Comparison of ENCODE assay signal across 1 cellular context in the genomic region with DNA sequence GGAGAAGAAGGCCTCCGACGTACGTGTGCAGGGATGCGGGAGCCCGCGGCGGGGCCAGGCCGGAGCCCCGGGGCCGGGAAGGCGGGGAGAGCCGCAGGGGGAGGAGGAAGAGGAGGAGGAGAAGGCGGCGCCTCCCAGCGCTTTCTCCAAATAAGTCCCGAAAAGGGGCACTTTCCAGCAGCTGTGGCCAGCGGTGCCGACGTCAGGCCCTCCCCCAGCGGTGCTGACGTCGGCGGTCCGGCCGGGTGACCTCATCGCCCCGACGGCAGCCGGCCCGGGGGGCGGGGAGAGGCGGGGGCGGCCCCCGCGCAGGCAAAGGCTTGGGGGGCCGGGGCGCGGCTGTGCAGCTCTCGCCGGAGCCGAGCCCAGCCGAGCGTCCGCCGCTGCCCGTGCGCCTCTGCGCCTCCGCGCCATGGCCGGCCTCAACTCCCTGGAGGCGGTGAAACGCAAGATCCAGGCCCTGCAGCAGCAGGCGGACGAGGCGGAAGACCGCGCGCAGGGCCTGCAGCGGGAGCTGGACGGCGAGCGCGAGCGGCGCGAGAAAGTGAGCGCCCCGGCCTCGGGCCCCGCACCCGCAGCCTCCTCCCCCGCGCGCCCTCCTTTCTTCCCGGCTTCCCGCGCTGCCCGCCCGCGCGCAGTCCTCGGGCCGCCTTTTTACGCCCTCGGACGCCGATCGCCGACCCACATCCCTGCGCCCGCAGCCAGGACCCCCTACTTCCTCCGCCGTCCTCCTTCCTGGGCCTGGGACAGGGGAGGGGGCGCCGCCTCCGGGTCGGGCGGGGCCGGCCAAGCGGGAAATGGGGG.
TF ChIP-seq lines count a peak whose summit lies in the region.

A gene (plus strand): TSS at position 342 of the 804 bp plus-strand sequence. CDS start 71 bp downstream, at position 413.

TF ChIP-seq in GM12878, 131 proteins besides CTCF, POLR2A, EP300 and RAD21 (continued from another document):
- TF ChIP-seq, protein P1, sequence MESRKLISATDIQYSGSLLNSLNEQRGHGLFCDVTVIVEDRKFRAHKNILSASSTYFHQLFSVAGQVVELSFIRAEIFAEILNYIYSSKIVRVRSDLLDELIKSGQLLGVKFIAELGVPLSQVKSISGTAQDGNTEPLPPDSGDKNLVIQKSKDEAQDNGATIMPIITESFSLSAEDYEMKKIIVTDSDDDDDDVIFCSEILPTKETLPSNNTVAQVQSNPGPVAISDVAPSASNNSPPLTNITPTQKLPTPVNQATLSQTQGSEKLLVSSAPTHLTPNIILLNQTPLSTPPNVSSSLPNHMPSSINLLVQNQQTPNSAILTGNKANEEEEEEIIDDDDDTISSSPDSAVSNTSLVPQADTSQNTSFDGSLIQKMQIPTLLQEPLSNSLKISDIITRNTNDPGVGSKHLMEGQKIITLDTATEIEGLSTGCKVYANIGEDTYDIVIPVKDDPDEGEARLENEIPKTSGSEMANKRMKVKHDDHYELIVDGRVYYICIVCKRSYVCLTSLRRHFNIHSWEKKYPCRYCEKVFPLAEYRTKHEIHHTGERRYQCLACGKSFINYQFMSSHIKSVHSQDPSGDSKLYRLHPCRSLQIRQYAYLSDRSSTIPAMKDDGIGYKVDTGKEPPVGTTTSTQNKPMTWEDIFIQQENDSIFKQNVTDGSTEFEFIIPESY (IDR thresholded peaks at IDR 0.05) = no peak
- TF ChIP-seq CEBPB (IDR thresholded peaks at IDR 0.05; ENCODE audit: borderline replicate concordance in 1 of 2, low read depth in 2 of 2, low read length in 2 of 2) (no peak), EED (IDR thresholded peaks at IDR 0.05; ENCODE audit: low read depth) (peak; percentile 62), HCFC1 (IDR thresholded peaks at IDR 0.05; ENCODE audit: low read length) (0 out of 2 replicates have a peak, but pooled peaks have one; percentile 6), FOXM1 (IDR thresholded peaks at IDR 0.05; ENCODE audit: low read depth, low read length) (no peak), ZNF274 (IDR thresholded peaks at IDR 0.05; ENCODE audit: insufficient read depth, insufficient read length) (no peak), RBBP5 (conservative IDR thresholded peaks at IDR 0.05) (no peak), ESRRA (IDR thresholded peaks at IDR 0.05; ENCODE audit: low read length) (peak; percentile 51; the same call in 1 of the 2 replicates), ZNF24 (IDR thresholded peaks at IDR 0.05) (no peak), ZNF384 (IDR thresholded peaks at IDR 0.05; ENCODE audit: borderline replicate concordance, low read depth, low read length) (no peak), GATAD2B (conservative IDR thresholded peaks at IDR 0.05; ENCODE audit: low read depth) (peak; percentile 94), CBX5 (IDR thresholded peaks at IDR 0.05; ENCODE audit: low read depth) (no peak), PAX5 (IDR thresholded peaks at IDR 0.05; ENCODE audit: borderline replicate concordance, low read depth, low read length) (peak; percentile 52; the same call in 1 of the 2 replicates), GABPA (IDR thresholded peaks at IDR 0.05; ENCODE audit: low read depth) (no peak), CREB1 (IDR thresholded peaks at IDR 0.05; ENCODE audit: low read depth) (peak; percentile 95), ZSCAN29 (IDR thresholded peaks at IDR 0.05) (0 out of 2 replicates have a peak, but pooled peaks have one; percentile 41), ASH2L (IDR thresholded peaks at IDR 0.05; ENCODE audit: borderline replicate concordance, low read depth) (no peak), HDGF (IDR thresholded peaks at IDR 0.05) (peak; percentile 80; the same call in 1 of the 2 replicates), IKZF2 (IDR thresholded peaks at IDR 0.05) (peak; percentile 77 to 79), BACH1 (IDR thresholded peaks at IDR 0.05; ENCODE audit: borderline replicate concordance) (peak; percentile 89), SIX5 (IDR thresholded peaks at IDR 0.05; ENCODE audit: low read depth, low read length, severe bottlenecking) (no peak), TAF1 (IDR thresholded peaks at IDR 0.05; ENCODE audit: borderline replicate concordance, low read depth, low read length) (peak; percentile 79; the same call in 1 of the 2 replicates), SMARCA5 (IDR thresholded peaks at IDR 0.05) (peak; percentile 86), MYC (IDR thresholded peaks at IDR 0.05; ENCODE audit: insufficient read depth, insufficient read length, insufficient replicate concordance, low read length, severe bottlenecking) (no peak), JUNB (IDR thresholded peaks at IDR 0.05) (no peak), PAX8 (IDR thresholded peaks at IDR 0.05) (no peak), SREBF2 (IDR thresholded peaks at IDR 0.05; ENCODE audit: low read length) (no peak), NR2F1 (conservative IDR thresholded peaks at IDR 0.05) (peak; percentile 64), BCL11A (IDR thresholded peaks at IDR 0.05; ENCODE audit: low read depth, low read length) (no peak), RUNX3 (IDR thresholded peaks at IDR 0.05; ENCODE audit: low read length) (no peak; the same call in 1 of the 2 replicates), TCF12 (IDR thresholded peaks at IDR 0.05; ENCODE audit: low read depth, low read length) (peak; percentile 78; the same call in 1 of the 2 replicates), TBL1XR1 (IDR thresholded peaks at IDR 0.05; ENCODE audit: low read depth, low read length) (no peak; the same call in 1 of the 2 replicates), EGR1 (IDR thresholded peaks at IDR 0.05; ENCODE audit: borderline replicate concordance in 1 of 2, low read depth in 2 of 2, low read length in 2 of 2) (peak in 1 of 2 experiments; percentile 85; a peak in 2 of 3 replicates), RCOR1 (conservative IDR thresholded peaks at IDR 0.05; ENCODE audit: low read depth, low read length) (no peak), SUPT20H (IDR thresholded peaks at IDR 0.05; ENCODE audit: borderline replicate concordance, control insufficient read depth, low read depth, low read length) (no peak), POU2F2 (IDR thresholded peaks at IDR 0.05; ENCODE audit: borderline replicate concordance, low read depth, low read length) (peak; percentile 70; the same call in 2 of the 3 replicates), IKZF1 (conservative IDR thresholded peaks at IDR 0.05) (peak; percentile 94), TARDBP (IDR thresholded peaks at IDR 0.05; ENCODE audit: borderline replicate concordance) (no peak)
- TF ChIP-seq, protein P2, sequence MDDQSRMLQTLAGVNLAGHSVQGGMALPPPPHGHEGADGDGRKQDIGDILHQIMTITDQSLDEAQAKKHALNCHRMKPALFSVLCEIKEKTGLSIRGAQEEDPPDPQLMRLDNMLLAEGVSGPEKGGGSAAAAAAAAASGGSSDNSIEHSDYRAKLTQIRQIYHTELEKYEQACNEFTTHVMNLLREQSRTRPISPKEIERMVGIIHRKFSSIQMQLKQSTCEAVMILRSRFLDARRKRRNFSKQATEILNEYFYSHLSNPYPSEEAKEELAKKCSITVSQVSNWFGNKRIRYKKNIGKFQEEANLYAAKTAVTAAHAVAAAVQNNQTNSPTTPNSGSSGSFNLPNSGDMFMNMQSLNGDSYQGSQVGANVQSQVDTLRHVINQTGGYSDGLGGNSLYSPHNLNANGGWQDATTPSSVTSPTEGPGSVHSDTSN (IDR thresholded peaks at IDR 0.05; ENCODE audit: insufficient replicate concordance, low read depth, low read length) = no peak
- TF ChIP-seq, protein P3, sequence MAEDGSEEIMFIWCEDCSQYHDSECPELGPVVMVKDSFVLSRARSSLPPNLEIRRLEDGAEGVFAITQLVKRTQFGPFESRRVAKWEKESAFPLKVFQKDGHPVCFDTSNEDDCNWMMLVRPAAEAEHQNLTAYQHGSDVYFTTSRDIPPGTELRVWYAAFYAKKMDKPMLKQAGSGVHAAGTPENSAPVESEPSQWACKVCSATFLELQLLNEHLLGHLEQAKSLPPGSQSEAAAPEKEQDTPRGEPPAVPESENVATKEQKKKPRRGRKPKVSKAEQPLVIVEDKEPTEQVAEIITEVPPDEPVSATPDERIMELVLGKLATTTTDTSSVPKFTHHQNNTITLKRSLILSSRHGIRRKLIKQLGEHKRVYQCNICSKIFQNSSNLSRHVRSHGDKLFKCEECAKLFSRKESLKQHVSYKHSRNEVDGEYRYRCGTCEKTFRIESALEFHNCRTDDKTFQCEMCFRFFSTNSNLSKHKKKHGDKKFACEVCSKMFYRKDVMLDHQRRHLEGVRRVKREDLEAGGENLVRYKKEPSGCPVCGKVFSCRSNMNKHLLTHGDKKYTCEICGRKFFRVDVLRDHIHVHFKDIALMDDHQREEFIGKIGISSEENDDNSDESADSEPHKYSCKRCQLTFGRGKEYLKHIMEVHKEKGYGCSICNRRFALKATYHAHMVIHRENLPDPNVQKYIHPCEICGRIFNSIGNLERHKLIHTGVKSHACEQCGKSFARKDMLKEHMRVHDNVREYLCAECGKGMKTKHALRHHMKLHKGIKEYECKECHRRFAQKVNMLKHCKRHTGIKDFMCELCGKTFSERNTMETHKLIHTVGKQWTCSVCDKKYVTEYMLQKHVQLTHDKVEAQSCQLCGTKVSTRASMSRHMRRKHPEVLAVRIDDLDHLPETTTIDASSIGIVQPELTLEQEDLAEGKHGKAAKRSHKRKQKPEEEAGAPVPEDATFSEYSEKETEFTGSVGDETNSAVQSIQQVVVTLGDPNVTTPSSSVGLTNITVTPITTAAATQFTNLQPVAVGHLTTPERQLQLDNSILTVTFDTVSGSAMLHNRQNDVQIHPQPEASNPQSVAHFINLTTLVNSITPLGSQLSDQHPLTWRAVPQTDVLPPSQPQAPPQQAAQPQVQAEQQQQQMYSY (CRISPR knock-in tag; IDR thresholded peaks at IDR 0.05) = no peak
- TF ChIP-seq, protein P4, sequence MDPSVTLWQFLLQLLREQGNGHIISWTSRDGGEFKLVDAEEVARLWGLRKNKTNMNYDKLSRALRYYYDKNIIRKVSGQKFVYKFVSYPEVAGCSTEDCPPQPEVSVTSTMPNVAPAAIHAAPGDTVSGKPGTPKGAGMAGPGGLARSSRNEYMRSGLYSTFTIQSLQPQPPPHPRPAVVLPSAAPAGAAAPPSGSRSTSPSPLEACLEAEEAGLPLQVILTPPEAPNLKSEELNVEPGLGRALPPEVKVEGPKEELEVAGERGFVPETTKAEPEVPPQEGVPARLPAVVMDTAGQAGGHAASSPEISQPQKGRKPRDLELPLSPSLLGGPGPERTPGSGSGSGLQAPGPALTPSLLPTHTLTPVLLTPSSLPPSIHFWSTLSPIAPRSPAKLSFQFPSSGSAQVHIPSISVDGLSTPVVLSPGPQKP (IDR thresholded peaks at IDR 0.05; ENCODE audit: low read depth, low read length) = 0 out of 2 replicates have a peak, but pooled peaks have one; percentile 25
- TF ChIP-seq, protein P5, sequence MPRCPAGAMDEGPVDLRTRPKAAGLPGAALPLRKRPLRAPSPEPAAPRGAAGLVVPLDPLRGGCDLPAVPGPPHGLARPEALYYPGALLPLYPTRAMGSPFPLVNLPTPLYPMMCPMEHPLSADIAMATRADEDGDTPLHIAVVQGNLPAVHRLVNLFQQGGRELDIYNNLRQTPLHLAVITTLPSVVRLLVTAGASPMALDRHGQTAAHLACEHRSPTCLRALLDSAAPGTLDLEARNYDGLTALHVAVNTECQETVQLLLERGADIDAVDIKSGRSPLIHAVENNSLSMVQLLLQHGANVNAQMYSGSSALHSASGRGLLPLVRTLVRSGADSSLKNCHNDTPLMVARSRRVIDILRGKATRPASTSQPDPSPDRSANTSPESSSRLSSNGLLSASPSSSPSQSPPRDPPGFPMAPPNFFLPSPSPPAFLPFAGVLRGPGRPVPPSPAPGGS (IDR thresholded peaks at IDR 0.05; ENCODE audit: borderline replicate concordance, insufficient read depth, low read depth, low read length, poor library complexity, severe bottlenecking) = peak; percentile 26
- TF ChIP-seq, protein P6, sequence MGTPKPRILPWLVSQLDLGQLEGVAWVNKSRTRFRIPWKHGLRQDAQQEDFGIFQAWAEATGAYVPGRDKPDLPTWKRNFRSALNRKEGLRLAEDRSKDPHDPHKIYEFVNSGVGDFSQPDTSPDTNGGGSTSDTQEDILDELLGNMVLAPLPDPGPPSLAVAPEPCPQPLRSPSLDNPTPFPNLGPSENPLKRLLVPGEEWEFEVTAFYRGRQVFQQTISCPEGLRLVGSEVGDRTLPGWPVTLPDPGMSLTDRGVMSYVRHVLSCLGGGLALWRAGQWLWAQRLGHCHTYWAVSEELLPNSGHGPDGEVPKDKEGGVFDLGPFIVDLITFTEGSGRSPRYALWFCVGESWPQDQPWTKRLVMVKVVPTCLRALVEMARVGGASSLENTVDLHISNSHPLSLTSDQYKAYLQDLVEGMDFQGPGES (IDR thresholded peaks at IDR 0.05) = no peak
- TF ChIP-seq, protein P7, sequence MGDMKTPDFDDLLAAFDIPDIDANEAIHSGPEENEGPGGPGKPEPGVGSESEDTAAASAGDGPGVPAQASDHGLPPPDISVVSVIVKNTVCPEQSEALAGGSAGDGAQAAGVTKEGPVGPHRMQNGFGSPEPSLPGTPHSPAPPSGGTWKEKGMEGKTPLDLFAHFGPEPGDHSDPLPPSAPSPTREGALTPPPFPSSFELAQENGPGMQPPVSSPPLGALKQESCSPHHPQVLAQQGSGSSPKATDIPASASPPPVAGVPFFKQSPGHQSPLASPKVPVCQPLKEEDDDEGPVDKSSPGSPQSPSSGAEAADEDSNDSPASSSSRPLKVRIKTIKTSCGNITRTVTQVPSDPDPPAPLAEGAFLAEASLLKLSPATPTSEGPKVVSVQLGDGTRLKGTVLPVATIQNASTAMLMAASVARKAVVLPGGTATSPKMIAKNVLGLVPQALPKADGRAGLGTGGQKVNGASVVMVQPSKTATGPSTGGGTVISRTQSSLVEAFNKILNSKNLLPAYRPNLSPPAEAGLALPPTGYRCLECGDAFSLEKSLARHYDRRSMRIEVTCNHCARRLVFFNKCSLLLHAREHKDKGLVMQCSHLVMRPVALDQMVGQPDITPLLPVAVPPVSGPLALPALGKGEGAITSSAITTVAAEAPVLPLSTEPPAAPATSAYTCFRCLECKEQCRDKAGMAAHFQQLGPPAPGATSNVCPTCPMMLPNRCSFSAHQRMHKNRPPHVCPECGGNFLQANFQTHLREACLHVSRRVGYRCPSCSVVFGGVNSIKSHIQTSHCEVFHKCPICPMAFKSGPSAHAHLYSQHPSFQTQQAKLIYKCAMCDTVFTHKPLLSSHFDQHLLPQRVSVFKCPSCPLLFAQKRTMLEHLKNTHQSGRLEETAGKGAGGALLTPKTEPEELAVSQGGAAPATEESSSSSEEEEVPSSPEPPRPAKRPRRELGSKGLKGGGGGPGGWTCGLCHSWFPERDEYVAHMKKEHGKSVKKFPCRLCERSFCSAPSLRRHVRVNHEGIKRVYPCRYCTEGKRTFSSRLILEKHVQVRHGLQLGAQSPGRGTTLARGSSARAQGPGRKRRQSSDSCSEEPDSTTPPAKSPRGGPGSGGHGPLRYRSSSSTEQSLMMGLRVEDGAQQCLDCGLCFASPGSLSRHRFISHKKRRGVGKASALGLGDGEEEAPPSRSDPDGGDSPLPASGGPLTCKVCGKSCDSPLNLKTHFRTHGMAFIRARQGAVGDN (IDR thresholded peaks at IDR 0.05) = peak; percentile 65; the same call in 1 of the 2 replicates
- TF ChIP-seq, protein P8, sequence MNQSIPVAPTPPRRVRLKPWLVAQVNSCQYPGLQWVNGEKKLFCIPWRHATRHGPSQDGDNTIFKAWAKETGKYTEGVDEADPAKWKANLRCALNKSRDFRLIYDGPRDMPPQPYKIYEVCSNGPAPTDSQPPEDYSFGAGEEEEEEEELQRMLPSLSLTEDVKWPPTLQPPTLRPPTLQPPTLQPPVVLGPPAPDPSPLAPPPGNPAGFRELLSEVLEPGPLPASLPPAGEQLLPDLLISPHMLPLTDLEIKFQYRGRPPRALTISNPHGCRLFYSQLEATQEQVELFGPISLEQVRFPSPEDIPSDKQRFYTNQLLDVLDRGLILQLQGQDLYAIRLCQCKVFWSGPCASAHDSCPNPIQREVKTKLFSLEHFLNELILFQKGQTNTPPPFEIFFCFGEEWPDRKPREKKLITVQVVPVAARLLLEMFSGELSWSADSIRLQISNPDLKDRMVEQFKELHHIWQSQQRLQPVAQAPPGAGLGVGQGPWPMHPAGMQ (IDR thresholded peaks at IDR 0.05; ENCODE audit: borderline replicate concordance) = no peak
